Comparison of ENCODE assay signal across 12 cellular contexts in the genomic region with DNA sequence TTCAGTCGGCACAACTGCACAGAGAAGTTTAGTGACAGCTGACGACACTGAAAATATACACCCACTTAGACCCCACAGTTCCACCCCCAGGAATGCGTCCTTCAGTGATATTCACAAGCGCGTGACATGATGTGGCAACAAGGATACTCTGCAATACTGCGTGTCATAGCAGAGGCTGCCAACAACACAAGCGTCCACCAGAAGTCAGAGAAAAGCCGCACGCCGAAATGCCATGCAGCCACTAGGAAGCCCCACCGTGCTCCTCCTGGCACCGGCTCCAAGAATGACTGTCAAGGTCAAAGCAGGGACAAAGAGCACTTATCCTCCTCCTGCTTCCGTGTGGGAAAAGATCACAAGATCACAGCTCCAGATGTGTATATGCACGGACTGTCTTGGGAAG. TPM values are rescaled to one million over a fixed set of nuclear protein-coding genes. Genes with fewer than 3 reads are reported as not detected.
A peak's percentile ranks its signal among the peaks of the same experiment; 100 is the strongest.
DNase-seq lines count a peak whose midpoint lies in the region; ATAC-seq lines count a peak whose summit lies in the region.
"Had no signal": no experiment of that assay in that cellular context is flagged by ENCODE, and none has a peak within 500 bp of the region (broad histone marks: within the 10 kb centered on the region; RNA-seq: fewer than 3 reads in every experiment).

No MANE protein-coding gene starts in this region.

- H3K79me2 ChIP-seq in GM23248 (ENCODE audit: insufficient read depth), result no peaks in the 10 kb centered on the region

- H3K4me3 ChIP-seq in BLaER1 (peak overlapping the region; percentile 84), GM23248 (no peak overlapping the region)
- H3K4me3 ChIP-seq: lung had no signal

- H3K9ac ChIP-seq in BLaER1 (peak overlapping the region; percentile 88), GM23248 (no peak overlapping the region)

- WGBS in GM23248 (ENCODE audit: low coverage in 1 of 2, low lambda C conversion rate in 2 of 2, missing lambda C conversion rate in 2 of 2), 2 experiments, result 63 to 72% methylated on average over 14 of the region's 14 CpGs

- H3K27me3 Mint-ChIP-seq in activated naive CD8-positive, alpha-beta T cell, result no peaks in the 10 kb centered on the region

- intact Hi-C loops in left colon (cut with DNase I, micrococcal nuclease), result no loop called here

- H3K4me1 ChIP-seq in BLaER1, result peaks cover 88% of the 10 kb centered on the region
- no peaks in the 10 kb centered on the region for H3K4me1 ChIP-seq in GM23248 (ENCODE audit: insufficient read depth)

- H3K4me2 ChIP-seq in BLaER1 (peak overlapping the region; percentile 91), GM23248 (ENCODE audit: unreplicated experiment) (no peak overlapping the region)

- H3K36me3 Mint-ChIP-seq in activated naive CD8-positive, alpha-beta T cell, result no peaks in the 10 kb centered on the region
- H3K36me3 Mint-ChIP-seq: WTC11 had no signal

- H3F3A ChIP-seq in GM23248 (ENCODE audit: insufficient read depth), result no peaks in the 10 kb centered on the region

- peaks cover 19% of the 10 kb centered on the region for H3K36me3 ChIP-seq in BLaER1
- no peaks in the 10 kb centered on the region for H3K36me3 ChIP-seq in GM23248 (ENCODE audit: low read depth)

- H3K27ac ChIP-seq in BLaER1 (peak overlapping the region; percentile 96), GM23248 (no peak overlapping the region)

- no peaks in the 10 kb centered on the region for H3K9me3 Mint-ChIP-seq in activated naive CD8-positive, alpha-beta T cell (ENCODE audit: low read depth)
- H3K9me3 Mint-ChIP-seq: WTC11 had no signal

- H4K20me1 ChIP-seq in BLaER1, result peaks cover 75% of the 10 kb centered on the region
- no peaks in the 10 kb centered on the region for H4K20me1 ChIP-seq in GM23248 (ENCODE audit: insufficient read depth)

- no peaks in the 10 kb centered on the region for H3K27me3 ChIP-seq in BLaER1
- H3K27me3 ChIP-seq in GM23248 (replicated peaks; ENCODE audit: insufficient read depth), result peaks cover 25% of the 10 kb centered on the region

- H3K9me3 ChIP-seq in BLaER1 (no peaks in the 10 kb centered on the region), GM23248 (ENCODE audit: low read depth) (no peaks in the 10 kb centered on the region)

- ATAC-seq in left colon (peak; percentile 14), HG03025 (IDR thresholded peaks at IDR 0.05; ENCODE audit: low FRiP score, unreplicated experiment) (no peak)
- ATAC-seq: WTC11 had no signal

- in situ Hi-C loops in GM23248 (cut with MboI), result no loop called here

- H3K27ac Mint-ChIP-seq in activated naive CD8-positive, alpha-beta T cell, result peak overlapping the region; percentile 81
- H3K27ac Mint-ChIP-seq: WTC11 had no signal

- H2AFZ ChIP-seq in GM23248, result no peak overlapping the region

- peak overlapping the region; percentile 67 for H3K4me3 Mint-ChIP-seq in activated naive CD8-positive, alpha-beta T cell
- H3K4me3 Mint-ChIP-seq: WTC11 had no signal

- H3K9me2 ChIP-seq in GM23248 (ENCODE audit: insufficient read depth), result no peaks in the 10 kb centered on the region

- DNase-seq in GM23248 (peak; percentile 34), left colon (peak in 1 of 2 donors; percentile 50), NAMALWA (ENCODE audit: low spot score) (no peak)
- DNase-seq in effector CD8-positive, alpha-beta T cell (lab: John Stamatoyannopoulos, UW), result no peak
- no peak for DNase-seq in central memory CD4-positive, alpha-beta T cell
- DNase-seq: effector CD4-positive, alpha-beta T cell; NCI-H1436 had no signal

- peaks cover 71% of the 10 kb centered on the region for H3K4me1 Mint-ChIP-seq in activated naive CD8-positive, alpha-beta T cell (ENCODE audit: low read depth)

RNA-seq across cellular contexts. Expression of a gene that starts 3.5 kb away (rescaled TPM):
- 0.86 TPM in 1 of 2 replicates, not detected in the other for total RNA-seq in GM23248 (2014; rRNA removed; shearing (Covaris generic))
- 0.58 and 0.81 TPM in 2 replicates for polyA plus RNA-seq in GM23248 (2016; fragmentation: Nextera tagmentation; extraction: Ambion mirVana)
- total RNA-seq in left colon, result 100 to 1,000 TPM; 276 to 300 TPM

RNA-seq across cellular contexts. Expression of a gene that starts 44.5 kb away (rescaled TPM):
- total RNA-seq in GM23248 (2014; rRNA removed; shearing (Covaris generic)), result not detected in 2 replicates
- 0.06 TPM in 1 of 2 replicates, not detected in the other for polyA plus RNA-seq in GM23248 (2016; fragmentation: Nextera tagmentation; extraction: Ambion mirVana)
- 1 to 10 TPM; 2.8 to 5.9 TPM for total RNA-seq in left colon

Comparison
In these comparisons a context has a peak if more than half of its experiments do, and no peak if none do; other contexts are left out.
1. RNA of a gene that starts 3.5 kb away (total RNA-seq): 276 to 300 TPM in left colon; 0.86 TPM in GM23248; every median in the first group is over 100 times any median in the second.